ENCODE assay signal across 8 cellular contexts in genomic region chr2:105790467-105791118, GRCh38. TPM values are rescaled to one million over a fixed set of nuclear protein-coding genes. Genes with fewer than 3 reads are reported as not detected.
DNase-seq lines count a peak whose midpoint lies in the region; ATAC-seq and TF ChIP-seq lines count a peak whose summit lies in the region.

No MANE protein-coding gene starts in this region.

- BruUV-seq in Caco-2 (replicated peaks; lab: Mats Ljungman, UMichigan), result no TSS peak

- DNase-seq in omental fat pad (ENCODE audit: low spot score) (no peak), HK-2 (ENCODE audit: unreplicated experiment) (no peak), Caco-2 (no peak), posterior cingulate gyrus (no peak)
- DNase-seq in activated CD8-positive, alpha-beta memory T cell treated with anti-CD3 and anti-CD28 coated beads for 24 hours, result no peak

- no peaks in the 10 kb centered on the region for H3K9me3 Mint-ChIP-seq in Caco-2 (ENCODE audit: unreplicated experiment)

- ATAC-seq in GM19468 (IDR thresholded peaks at IDR 0.05; ENCODE audit: extremely low read depth, unreplicated experiment) (peak; percentile 9), HG03354 (IDR thresholded peaks at IDR 0.05; ENCODE audit: poor library complexity, severe bottlenecking, unreplicated experiment) (peak; percentile 29), omental fat pad (ENCODE audit: low FRiP score) (peak; percentile 40)

- intact Hi-C loops in Caco-2 (cut with micrococcal nuclease; ENCODE audit: unreplicated experiment), result no loop called here
- intact Hi-C loops in posterior cingulate gyrus (cut with DNase I), result no loop called here

- CTCF ChIA-PET in Caco-2 (lab: Charles Lee), result no interaction called here

- POLR2A ChIA-PET in Caco-2 (lab: Charles Lee), result no interaction called here

- H3K27me3 ChIP-seq in Caco-2 (replicated peaks; ENCODE audit: control insufficient read depth, insufficient read depth, low read length), result no peaks in the 10 kb centered on the region

- no peaks in the 10 kb centered on the region for H3K4me1 ChIP-seq in Caco-2

- no peaks in the 10 kb centered on the region for H3K27me3 Mint-ChIP-seq in Caco-2 (ENCODE audit: insufficient read depth, unreplicated experiment)

- peaks cover 7% of the 10 kb centered on the region for H3K4me1 Mint-ChIP-seq in Caco-2 (ENCODE audit: low read depth, unreplicated experiment)

- H3K4me3 Mint-ChIP-seq in Caco-2 (ENCODE audit: unreplicated experiment), result no peak overlapping the region

- H3K4me3 ChIP-seq in Caco-2 (ENCODE audit: low read depth, low read length), result no peak overlapping the region

- H3K27ac Mint-ChIP-seq in Caco-2 (ENCODE audit: unreplicated experiment), result no peak overlapping the region

- peaks cover 2% of the 10 kb centered on the region; the same call in 1 of the 2 replicates for H3K36me3 ChIP-seq in Caco-2 (ENCODE audit: control insufficient read depth, insufficient read depth, low read length)

- H3K36me3 Mint-ChIP-seq in Caco-2 (ENCODE audit: insufficient read depth, unreplicated experiment), result peaks cover 9% of the 10 kb centered on the region

- no peaks in the 10 kb centered on the region for H3K9me3 ChIP-seq in Caco-2

- TF ChIP-seq CTCF in omental fat pad (IDR thresholded peaks at IDR 0.05) (no peak), Caco-2 (IDR thresholded peaks at IDR 0.05; ENCODE audit: insufficient read depth in 1 of 2, low read depth in 1 of 2, low read length in 1 of 2, severe bottlenecking in 1 of 2, unreplicated experiment in 1 of 2) (no peak)

- H3K27ac ChIP-seq in angular gyrus (ENCODE audit: low read depth, low read length), result peak overlapping the region; percentile 8

RNA-seq across cellular contexts. Expression of gene NCK2, which starts 45.9 kb away (rescaled TPM):
- total RNA-seq in omental fat pad, result 10 to 100 TPM; 32.6 to 43.7 (median 38.7) TPM
- total RNA-seq in Caco-2 (2022), result 89.0 and 95.7 TPM in 2 replicates
